8 cellular contexts compared by ENCODE assay signal in genomic region chr11:22666700-22667439, GRCh38. TPM values are rescaled to one million over a fixed set of nuclear protein-coding genes. Genes with fewer than 3 reads are reported as not detected.
DNase-seq lines count a peak whose midpoint lies in the region; ATAC-seq, FAIRE-seq and TF ChIP-seq lines count a peak whose summit lies in the region.

No MANE protein-coding gene starts in this region.

- no peak for TF ChIP-seq POLR2A in IMR-90 (IDR thresholded peaks at IDR 0.05; ENCODE audit: low read depth, low read length)

- H3K4me3 Mint-ChIP-seq in Calu3 (ENCODE audit: low read depth, unreplicated experiment), result peak overlapping the region; percentile 81
- H3K4me3 Mint-ChIP-seq in immature natural killer cell, result peak overlapping the region in 4 of 5 donors; percentile 44 to 66 (median 53)

- H3K27ac ChIP-seq in IMR-90 (ENCODE audit: insufficient read depth, low read length), result no peak overlapping the region
- peak overlapping the region in 1 of 2 donors; percentile 11 for H3K27ac ChIP-seq in small intestine (ENCODE audit: low read depth in 1 of 2, low read length in 1 of 2)

- H3K9ac ChIP-seq in IMR-90 (ENCODE audit: low read depth, low read length), result no peak overlapping the region

- H2AK9ac ChIP-seq in IMR-90 (replicated peaks; ENCODE audit: low read depth, low read length, poor library complexity), result no peak overlapping the region

- BruUV-seq in Calu3 (replicated peaks; lab: Mats Ljungman, UMichigan) (no TSS peak), IMR-90 (replicated peaks; lab: Mats Ljungman, UMichigan) (no TSS peak)

- DNase-seq in Calu3 (peak; percentile 69), IMR-90 (no peak), astrocyte of the cerebellum (ENCODE audit: low read depth) (no peak), immature natural killer cell (no peak), small intestine (peak; percentile 38), cerebellum (ENCODE audit: low spot score) (no peak)

- H2BK120ac ChIP-seq in IMR-90 (ENCODE audit: low read depth, low read length), result no peak overlapping the region

- peaks cover 23% of the 10 kb centered on the region for H3K27me3 ChIP-seq in IMR-90 (ENCODE audit: control insufficient read depth, insufficient read depth, low read length)
- H3K27me3 ChIP-seq in small intestine (ENCODE audit: control insufficient read depth in 2 of 2, insufficient read depth in 2 of 2, low read length in 2 of 2), result peaks cover 0 to 8% of the 10 kb centered on the region in 2 donors

- ATAC-seq in GM19468 (IDR thresholded peaks at IDR 0.05; ENCODE audit: extremely low read depth, unreplicated experiment), result peak; percentile 26
- peak; percentile 89 for ATAC-seq in IMR-90 (ENCODE audit: low read depth)
- no peak for ATAC-seq in GM19455 (IDR thresholded peaks at IDR 0.05; ENCODE audit: unreplicated experiment)

- no peaks in the 10 kb centered on the region for H3K9me1 ChIP-seq in IMR-90 (ENCODE audit: insufficient read depth, low read length)

- H4K5ac ChIP-seq in IMR-90 (ENCODE audit: low read depth, low read length), result no peak overlapping the region

- no peaks in the 10 kb centered on the region for H4K20me1 ChIP-seq in IMR-90 (ENCODE audit: insufficient read depth, low read length)

- H2BK20ac ChIP-seq in IMR-90 (ENCODE audit: low read depth, low read length), result no peak overlapping the region

- CTCF ChIA-PET in Calu3 (lab: Charles Lee), result no interaction called here
- CTCF ChIA-PET in IMR-90 (lab: Yijun Ruan, JAX), result no interaction called here

- H3K27ac Mint-ChIP-seq in Calu3 (ENCODE audit: unreplicated experiment) (peak overlapping the region; percentile 54), immature natural killer cell (no peak overlapping the region)

- H3K4me1 ChIP-seq in IMR-90 (ENCODE audit: control insufficient read depth, insufficient read depth, low read length) (no peaks in the 10 kb centered on the region), small intestine (ENCODE audit: control insufficient read depth in 2 of 2, insufficient read depth in 1 of 2, low read depth in 1 of 2, low read length in 1 of 2) (peaks cover 0 to 3% of the 10 kb centered on the region in 2 donors)

- POLR2A ChIA-PET in IMR-90 (lab: Charles Lee; ENCODE audit: unreplicated experiment), result no interaction called here

- H2BK15ac ChIP-seq in IMR-90 (ENCODE audit: low read depth, low read length), result no peak overlapping the region

- TF ChIP-seq RAD21 in IMR-90 (IDR thresholded peaks at IDR 0.05; ENCODE audit: low read length), result no peak

- intact Hi-C loops in Calu3 (cut with micrococcal nuclease; ENCODE audit: unreplicated experiment), result loop anchor here (5.0 kb wide), 2 partner anchors 40 to 335 kb away; partner anchors contain the start of gene FANCF
- intact Hi-C loops in IMR-90 (cut with micrococcal nuclease), result no loop called here

- H3K9me3 Mint-ChIP-seq in Calu3 (ENCODE audit: low read depth, unreplicated experiment) (no peaks in the 10 kb centered on the region), immature natural killer cell (peaks cover 0 to 4% (median 0%) of the 10 kb centered on the region in 6 donors)

- no peak overlapping the region for H4K8ac ChIP-seq in IMR-90 (ENCODE audit: low read depth in 2 of 2, low read length in 2 of 2)

- H3K4me1 Mint-ChIP-seq in Calu3 (ENCODE audit: low read depth, unreplicated experiment) (peaks cover 23% of the 10 kb centered on the region), immature natural killer cell (peaks cover 7 to 10% of the 10 kb centered on the region in 2 donors)

- no peak overlapping the region for H2AK5ac ChIP-seq in IMR-90 (ENCODE audit: low read depth, low read length)

- H3K4me2 ChIP-seq in IMR-90 (ENCODE audit: low read depth, low read length), result peak overlapping the region; percentile 64; the same call in 1 of the 2 replicates

- dilution Hi-C loops in IMR-90 (cut with HindIII; ENCODE audit: low sequenced_read_pairs, unreplicated experiment), result no loop called here

- H4K91ac ChIP-seq in IMR-90 (ENCODE audit: insufficient read depth, low read depth, low read length), result no peak overlapping the region

- no peak overlapping the region; the same call in 1 of the 2 replicates for H3K23ac ChIP-seq in IMR-90 (ENCODE audit: low read depth, low read length)

- no peak for FAIRE-seq in small intestine (lab: Jason Lieb, UNC)

- no peaks in the 10 kb centered on the region for H3K27me3 Mint-ChIP-seq in Calu3 (ENCODE audit: unreplicated experiment)
- peaks cover 3 to 27% (median 9%) of the 10 kb centered on the region in 3 donors for H3K27me3 Mint-ChIP-seq in immature natural killer cell (ENCODE audit: low read depth in 3 of 3)

- H3K36me3 Mint-ChIP-seq in Calu3 (ENCODE audit: insufficient read depth, unreplicated experiment) (peaks cover 16% of the 10 kb centered on the region), immature natural killer cell (peaks cover 0 to 5% (median 0%) of the 10 kb centered on the region in 3 donors)

- H3K56ac ChIP-seq in IMR-90 (ENCODE audit: extremely low read depth, insufficient read depth, low read length), result no peak overlapping the region

- no peaks in the 10 kb centered on the region for H3K36me3 ChIP-seq in IMR-90 (ENCODE audit: control insufficient read depth, insufficient read depth, low read length)
- no peaks in the 10 kb centered on the region for H3K36me3 ChIP-seq in small intestine (ENCODE audit: control insufficient read depth in 2 of 2, insufficient read depth in 2 of 2, low read length in 2 of 2)

- H2BK5ac ChIP-seq in IMR-90 (ENCODE audit: low read depth, low read length, poor library complexity, severe bottlenecking), result no peak overlapping the region

- WGBS in IMR-90 (ENCODE audit: extremely low coverage in 2 of 2, insufficient read length in 1 of 2), 2 experiments, result 17% methylated on average over 2 of the region's 40 CpGs; no CpG with 5 or more reads in 1 of the 2 experiments
- WGBS in small intestine, 3 donors, result 2 to 4% (median 3%) methylated on average over 37 to 40 of the region's 40 CpGs

- H2AFZ ChIP-seq in IMR-90 (replicated peaks; ENCODE audit: low read length, poor library complexity), result peak overlapping the region; percentile 1

- H3K79me1 ChIP-seq in IMR-90 (ENCODE audit: low read depth in 1 of 2, low read length in 2 of 2), result no peaks in the 10 kb centered on the region

- no peaks in the 10 kb centered on the region for H3K9me3 ChIP-seq in IMR-90 (ENCODE audit: control insufficient read depth, insufficient read depth, low read length)
- no peaks in the 10 kb centered on the region for H3K9me3 ChIP-seq in small intestine (ENCODE audit: control insufficient read depth, low read depth)

- H3K4ac ChIP-seq in IMR-90 (ENCODE audit: low read depth, low read length), result no peak overlapping the region

- H3K4me3 ChIP-seq in IMR-90 (ENCODE audit: insufficient read depth, low read depth, low read length) (peak overlapping the region; percentile 30), astrocyte of the cerebellum (ENCODE audit: low read depth, low read length) (peak overlapping the region; percentile 49), small intestine (ENCODE audit: low read depth in 1 of 2, low read length in 2 of 2) (peak overlapping the region; percentile 41 to 51)

- no peak overlapping the region for H3K18ac ChIP-seq in IMR-90 (ENCODE audit: low read depth, low read length)

- H3K14ac ChIP-seq in IMR-90 (replicated peaks; ENCODE audit: low read depth, low read length), result no peak overlapping the region

- TF ChIP-seq CTCF in Calu3 (IDR thresholded peaks at IDR 0.05; ENCODE audit: unreplicated experiment) (no peak), IMR-90 (conservative IDR thresholded peaks at IDR 0.05; ENCODE audit: low read depth, low read length) (no peak), astrocyte of the cerebellum (IDR thresholded peaks at IDR 0.05; ENCODE audit: low read depth, low read length, missing control alignments) (no peak)

- in situ Hi-C loops in IMR-90 (cut with MboI; ENCODE audit: low sequenced_read_pairs) (no loop called here), astrocyte of the cerebellum (cut with HindIII; ENCODE audit: low sequenced_read_pairs) (no loop called here)

TF ChIP-seq in IMR-90, 13 proteins besides CTCF, POLR2A, EP300 and RAD21:
- no peak for TF ChIP-seq MAFK (IDR thresholded peaks at IDR 0.05; ENCODE audit: low read depth, low read length)

RNA-seq across cellular contexts. Expression of gene GAS2, which starts 0.5 kb away (rescaled TPM):
- 3.8 and 3.9 TPM in 2 replicates for total RNA-seq in Calu3 (2022)
- total RNA-seq in IMR-90 (2012; rRNA removed), result 0.90 and 1.9 TPM in 2 replicates
- 0.51 and 0.65 TPM in 2 replicates for polyA plus RNA-seq in IMR-90 (2012; rRNA removed)
- polyA plus RNA-seq in IMR-90 (2012; cell fraction: cytosol; rRNA removed), result 0.55 and 0.69 TPM in 2 replicates
- polyA plus RNA-seq in IMR-90 (2012; cell fraction: nucleus; rRNA removed; ENCODE audit: low replicate concordance), result 0.37 and 0.53 TPM in 2 replicates
- polyA plus RNA-seq in immature natural killer cell, result 1 to 10 TPM; 2.4 to 3.0 (median 2.7) TPM
- 1 to 10 TPM; 2.4 to 3.1 (median 2.7) TPM for polyA plus RNA-seq in small intestine
- total RNA-seq in cerebellum, result 8.3 TPM

RNA-seq across cellular contexts. Expression of gene FANCF, which starts 41.2 kb away (rescaled TPM):
- total RNA-seq in Calu3 (2022) (16.4 and 16.7 TPM in 2 replicates), IMR-90 (2012; rRNA removed) (5.6 and 7.5 TPM in 2 replicates), cerebellum (19.7 TPM)
- polyA plus RNA-seq in IMR-90 (2012; rRNA removed) (2.7 and 3.3 TPM in 2 replicates), immature natural killer cell (10 to 100 TPM in 1 of 3 donors, 1 to 10 TPM in 2; 3.6 to 17.1 (median 9.6) TPM), small intestine (10 to 100 TPM in 2 of 3 donors, 1 to 10 TPM in 1; 6.2 to 14.5 (median 11.4) TPM)
- polyA plus RNA-seq in IMR-90 (2012; cell fraction: cytosol; rRNA removed), result 2.1 and 2.3 TPM in 2 replicates
- 0.72 and 1.1 TPM in 2 replicates for polyA plus RNA-seq in IMR-90 (2012; cell fraction: nucleus; rRNA removed; ENCODE audit: low replicate concordance)

Comparison
In these comparisons a context has a peak if more than half of its experiments do, and no peak if none do; other contexts are left out.
1. DNase-seq: peak in Calu3 (single experiment) and small intestine (single experiment); none in IMR-90 (single experiment), astrocyte of the cerebellum (single experiment), immature natural killer cell (0 of 3) and cerebellum (single experiment).
2. Peak in every context shown above with its lines, with median percentiles within 50 percentile points of each other: H3K4me3 ChIP-seq.